ENCODE assay signal across 12 cellular contexts in genomic region chr14:49907186-49907585, GRCh38. TPM values are rescaled to one million over a fixed set of nuclear protein-coding genes. Genes with fewer than 3 reads are reported as not detected.
DNase-seq lines count a peak whose midpoint lies in the region; ATAC-seq and TF ChIP-seq lines count a peak whose summit lies in the region.
"Had no signal": no experiment of that assay in that cellular context is flagged by ENCODE, and none has a peak within 500 bp of the region (broad histone marks: within the 10 kb centered on the region; RNA-seq: fewer than 3 reads in every experiment).

No MANE protein-coding gene starts in this region.

- peak overlapping the region; percentile 84 for H3K4me3 Mint-ChIP-seq in natural killer cell treated with Interleukin-12 subunit alpha and Interleukin-12 subunit beta and Interleukin-15 and Interleukin-18, amount 100 ng/mL, for 72 hours

- peaks cover 3% of the 10 kb centered on the region for H3K36me3 Mint-ChIP-seq in natural killer cell treated with Interleukin-12 subunit alpha and Interleukin-12 subunit beta and Interleukin-15 and Interleukin-18, amount 100 ng/mL, for 72 hours

- no peaks in the 10 kb centered on the region for H3K9me3 Mint-ChIP-seq in natural killer cell treated with Interleukin-12 subunit alpha and Interleukin-12 subunit beta and Interleukin-15 and Interleukin-18, amount 100 ng/mL, for 72 hours

- DNase-seq in Daoy (ENCODE audit: low read depth) (peak; percentile 28), brain microvascular endothelial cell (no peak), NCI-H526 (lab: John Stamatoyannopoulos, UW) (no peak)
- no peak for DNase-seq in natural killer cell treated with Interleukin-12 subunit alpha and Interleukin-12 subunit beta and Interleukin-15 and Interleukin-18, amount 100 ng/mL, for 72 hours (ENCODE audit: low spot score)
- DNase-seq: activated CD4-positive, alpha-beta T cell treated with anti-CD3 and anti-CD28 coated beads for 1 hour; Caco-2; erythroblast; MM.1S; SHP77 treated with DMSO at 0.1 percent for 48 hours had no signal

- peak overlapping the region; percentile 1; the same call in 1 of the 2 replicates for H2AFZ ChIP-seq in OCI-LY1 (ENCODE audit: low read length)

- no peak overlapping the region for H3K4me2 ChIP-seq in OCI-LY1 (ENCODE audit: low read length)

- H3K27ac ChIP-seq in OCI-LY1 (ENCODE audit: low read depth, low read length, poor library complexity, severe bottlenecking) (no peak overlapping the region), brain microvascular endothelial cell (peak overlapping the region; percentile 99)

- no peaks in the 10 kb centered on the region for H3F3A ChIP-seq in OCI-LY1 (ENCODE audit: insufficient read depth, low read length)

- no peaks in the 10 kb centered on the region for H4K20me1 ChIP-seq in OCI-LY1 (ENCODE audit: insufficient read depth, low read length)

- H3K4me3 ChIP-seq in OCI-LY1 (ENCODE audit: low read depth, low read length, poor library complexity, severe bottlenecking), result no peak overlapping the region
- H3K4me3 ChIP-seq in brain microvascular endothelial cell (ENCODE audit: low read depth, low read length), result no peak overlapping the region

- H3K4me1 Mint-ChIP-seq in natural killer cell treated with Interleukin-12 subunit alpha and Interleukin-12 subunit beta and Interleukin-15 and Interleukin-18, amount 100 ng/mL, for 72 hours (ENCODE audit: low read depth in 2 of 2), result peaks cover 28 to 35% of the 10 kb centered on the region in 2 donors

- no peaks in the 10 kb centered on the region for H3K27me3 ChIP-seq in OCI-LY1 (ENCODE audit: insufficient read depth, low read length)
- no peaks in the 10 kb centered on the region for H3K27me3 ChIP-seq in brain microvascular endothelial cell (replicated peaks)

- H3K9me2 ChIP-seq in OCI-LY1 (ENCODE audit: low read depth, low read length), result no peaks in the 10 kb centered on the region

- no peaks in the 10 kb centered on the region for H3K27me3 Mint-ChIP-seq in natural killer cell treated with Interleukin-12 subunit alpha and Interleukin-12 subunit beta and Interleukin-15 and Interleukin-18, amount 100 ng/mL, for 72 hours

- H3K4me1 ChIP-seq in OCI-LY1 (ENCODE audit: insufficient read depth, low read length, severe bottlenecking), result peaks cover 30% of the 10 kb centered on the region

- no peaks in the 10 kb centered on the region for H3K79me2 ChIP-seq in OCI-LY1 (ENCODE audit: insufficient read depth, low read length)

- H3K27ac Mint-ChIP-seq in natural killer cell treated with Interleukin-12 subunit alpha and Interleukin-12 subunit beta and Interleukin-15 and Interleukin-18, amount 100 ng/mL, for 72 hours, result peak overlapping the region; percentile 84 to 94

- no peaks in the 10 kb centered on the region for H3K9me3 ChIP-seq in OCI-LY1 (ENCODE audit: low read length)
- H3K9me3 ChIP-seq: Caco-2 had no signal

- H3K36me3 ChIP-seq in OCI-LY1 (ENCODE audit: insufficient read depth, low read length) (no peaks in the 10 kb centered on the region), brain microvascular endothelial cell (replicated peaks) (no peaks in the 10 kb centered on the region)

- ATAC-seq in natural killer cell treated with Interleukin-12 subunit alpha and Interleukin-12 subunit beta and Interleukin-15 and Interleukin-18, amount 100 ng/mL, for 72 hours, result peak in 1 of 2 donors; percentile 46
- ATAC-seq in HG03442 (IDR thresholded peaks at IDR 0.05; ENCODE audit: unreplicated experiment), result no peak
- ATAC-seq in HG03196 (IDR thresholded peaks at IDR 0.05; ENCODE audit: unreplicated experiment), result no peak

- no peak overlapping the region for H3K9ac ChIP-seq in OCI-LY1 (ENCODE audit: low read length)

- in situ Hi-C loops in brain microvascular endothelial cell (cut with HindIII; ENCODE audit: low pct_ligation_motif_present, low sequenced_read_pairs), result no loop called here

- no peak for TF ChIP-seq CTCF in OCI-LY1 (IDR thresholded peaks at IDR 0.05; ENCODE audit: low read length)
- TF ChIP-seq CTCF in brain microvascular endothelial cell (IDR thresholded peaks at IDR 0.05; ENCODE audit: low read depth, low read length, missing control alignments), result no peak

RNA-seq across cellular contexts. Expression of gene ARF6, which starts 14.3 kb away (rescaled TPM):
- 53.5 and 63.9 TPM in 2 replicates for total RNA-seq in Daoy (2014; rRNA removed; shearing (Covaris generic))
- total RNA-seq in natural killer cell treated with Interleukin-12 subunit alpha and Interleukin-12 subunit beta and Interleukin-15 and Interleukin-18, amount 100 ng/mL, for 72 hours, result 100 to 1,000 TPM; 147 to 175 TPM

RNA-seq across cellular contexts. Expression of gene NEMF, which starts 54.6 kb away (rescaled TPM):
- 68.1 and 69.6 TPM in 2 replicates for total RNA-seq in Daoy (2014; rRNA removed; shearing (Covaris generic))
- 100 to 1,000 TPM in 1 of 2 donors, 10 to 100 TPM in 1; 95.2 to 120 TPM for total RNA-seq in natural killer cell treated with Interleukin-12 subunit alpha and Interleukin-12 subunit beta and Interleukin-15 and Interleukin-18, amount 100 ng/mL, for 72 hours
